In genomic region chr16:77060614-77061013, GRCh38 we compare ENCODE assay signal across 30 cellular contexts.
"Had no signal": no experiment of that assay in that cellular context is flagged by ENCODE, and none has a peak within 500 bp of the region (broad histone marks: within the 10 kb centered on the region; RNA-seq: fewer than 3 reads in every experiment).

No MANE protein-coding gene starts in this region.

- H2AFZ ChIP-seq: neural progenitor cell, parathyroid adenoma had no signal

- H3K36me3 Mint-ChIP-seq: naive thymus-derived CD8-positive, alpha-beta T cell; neural progenitor cell; stimulated activated memory B cell treated with anti-CD40 and anti-IgM and Interleukin-4, amounts not matched to agents 10 μg/mL and 1 μg/mL and 100 μg/mL, for 72 hours; type B pancreatic cell had no signal

- H3K9me3 ChIP-seq: ovary, psoas muscle, right lobe of liver, sigmoid colon, suprapubic skin, testis, tibial artery, transverse colon, upper lobe of right lung, uterus had no signal

- ATAC-seq: naive thymus-derived CD8-positive, alpha-beta T cell; psoas muscle; right cardiac atrium; right lobe of liver; stimulated activated memory B cell treated with anti-CD40 and anti-IgM and Interleukin-4, amounts not matched to agents 10 μg/mL and 1 μg/mL and 100 μg/mL, for 72 hours; stimulated activated naive CD8-positive, alpha-beta T cell treated with anti-CD3 and anti-CD28 coated beads, Interleukin-15, amount 100 ng/mL, for 72 hours; stimulated activated naive CD8-positive, alpha-beta T cell treated with anti-CD3 and anti-CD28 coated beads, Interleukin-15, Interleukin-2, amounts not matched to agents 100 U/mL and 50 U/mL, for 24 hours; upper lobe of right lung had no signal

- H3K4me3 Mint-ChIP-seq: naive thymus-derived CD8-positive, alpha-beta T cell; nephron; neural progenitor cell; stimulated activated memory B cell treated with anti-CD40 and anti-IgM and Interleukin-4, amounts not matched to agents 10 μg/mL and 1 μg/mL and 100 μg/mL, for 72 hours; stimulated activated naive CD8-positive, alpha-beta T cell treated with anti-CD3 and anti-CD28 coated beads, Interleukin-15, amount 100 ng/mL, for 72 hours; type B pancreatic cell had no signal

- H3K4me3 ChIP-seq: neural progenitor cell, ovary, psoas muscle, right lobe of liver, sigmoid colon, suprapubic skin, testis, tibial artery, transverse colon, upper lobe of right lung, uterus had no signal

- H3K27ac ChIP-seq: neural progenitor cell, ovary, parathyroid adenoma, psoas muscle, right lobe of liver, sigmoid colon, suprapubic skin, testis, tibial artery, transverse colon, upper lobe of right lung, uterus had no signal

- H3K4me1 Mint-ChIP-seq: naive thymus-derived CD8-positive, alpha-beta T cell; stimulated activated memory B cell treated with anti-CD40 and anti-IgM and Interleukin-4, amounts not matched to agents 10 μg/mL and 1 μg/mL and 100 μg/mL, for 72 hours; stimulated activated naive CD8-positive, alpha-beta T cell treated with anti-CD3 and anti-CD28 coated beads, Interleukin-15, amount 100 ng/mL, for 72 hours had no signal

- H3K4me1 ChIP-seq: parathyroid adenoma, psoas muscle, right lobe of liver, suprapubic skin, testis, tibial artery, transverse colon, uterus had no signal

- H3K27me3 Mint-ChIP-seq: progenitor cell of endocrine pancreas had no signal

- H3K79me2 ChIP-seq: parathyroid adenoma had no signal

- H3K9ac ChIP-seq: neural progenitor cell, parathyroid adenoma had no signal

- H3K9me3 Mint-ChIP-seq: neural progenitor cell; stimulated activated naive CD8-positive, alpha-beta T cell treated with anti-CD3 and anti-CD28 coated beads, Interleukin-15, amount 100 ng/mL, for 72 hours had no signal

- H3K36me3 ChIP-seq: neural progenitor cell, ovary, right lobe of liver, sigmoid colon, suprapubic skin, tibial artery, transverse colon, upper lobe of right lung, uterus had no signal

- H3K27ac Mint-ChIP-seq: naive thymus-derived CD8-positive, alpha-beta T cell; nephron; neural progenitor cell; progenitor cell of endocrine pancreas; stimulated activated memory B cell treated with anti-CD40 and anti-IgM and Interleukin-4, amounts not matched to agents 10 μg/mL and 1 μg/mL and 100 μg/mL, for 72 hours; stimulated activated naive CD8-positive, alpha-beta T cell treated with anti-CD3 and anti-CD28 coated beads, Interleukin-15, amount 100 ng/mL, for 72 hours; type B pancreatic cell had no signal

- H3K27me3 ChIP-seq: neural progenitor cell, ovary, right lobe of liver, sigmoid colon, suprapubic skin, testis, tibial artery, transverse colon, upper lobe of right lung, uterus had no signal

- H3K4me2 ChIP-seq: neural progenitor cell had no signal

- DNase-seq: naive thymus-derived CD8-positive, alpha-beta T cell; occipital lobe; ovary; posterior cingulate gyrus; psoas muscle; right cardiac atrium; right lobe of liver; sigmoid colon; small intestine; stimulated activated CD4-positive, alpha-beta T cell treated with anti-CD3 and anti-CD28 coated beads, Interleukin-12 subunit alpha, Interleukin-12 subunit beta, amount 100 ng/mL, for 4 hours; stimulated activated CD4-positive, alpha-beta T cell treated with anti-CD3 and anti-CD28 coated beads, Interleukin-1b, Interleukin-23, amount 100 ng/mL, for 48 hours; stimulated activated CD4-positive, alpha-beta T cell treated with anti-CD3 and anti-CD28 coated beads, Interleukin-4, amount 100 ng/mL, for 1 hour; stimulated activated CD4-positive, alpha-beta T cell treated with anti-CD3 and anti-CD28 coated beads, Interleukin-4, amount 100 ng/mL, for 4 hours; stimulated activated CD8-positive, alpha-beta memory T cell treated with anti-CD3 and anti-CD28 coated beads, Interleukin-4, amount 100 ng/mL, for 48 hours; stimulated activated naive CD4-positive, alpha-beta T cell; stimulated activated naive CD8-positive, alpha-beta T cell treated with anti-CD3 and anti-CD28 coated beads, Interleukin-15, amount 100 ng/mL, for 72 hours; stimulated activated naive CD8-positive, alpha-beta T cell treated with anti-CD3 and anti-CD28 coated beads, Interleukin-15, Interleukin-2, amounts not matched to agents 100 U/mL and 50 U/mL, for 24 hours; substantia nigra; testis; tibial artery; transverse colon; upper lobe of right lung; uterus had no signal
